Comparison of ENCODE assay signal across 24 cellular contexts in the genomic region with DNA sequence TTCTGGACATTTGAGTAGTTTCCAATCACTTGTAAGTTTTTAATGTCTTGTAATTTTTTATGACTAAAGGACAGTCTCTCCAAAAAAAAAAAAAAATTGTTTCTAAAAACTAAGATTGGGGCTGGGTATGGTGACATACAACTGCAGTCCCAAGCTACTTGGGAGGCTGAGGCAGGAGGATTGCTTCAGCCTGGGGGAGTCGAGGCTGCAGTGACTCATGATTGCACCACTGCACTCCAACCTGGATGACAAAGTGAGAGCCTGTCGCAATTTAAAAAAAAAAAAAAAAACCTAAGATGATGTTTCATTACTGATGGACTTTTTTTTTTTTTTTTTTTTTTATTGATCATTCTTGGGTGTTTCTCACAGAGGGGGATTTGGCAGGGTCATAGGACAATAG. TPM values are rescaled to one million over a fixed set of nuclear protein-coding genes. Genes with fewer than 3 reads are reported as not detected.
"Had no signal": no experiment of that assay in that cellular context is flagged by ENCODE, and none has a peak within 500 bp of the region (broad histone marks: within the 10 kb centered on the region; RNA-seq: fewer than 3 reads in every experiment).

No MANE protein-coding gene starts in this region.

- H3K27me3 ChIP-seq: cardiac muscle cell, foreskin keratinocyte, left lung, stomach, suprapubic skin, tibial nerve had no signal

- H3K9me3 ChIP-seq: left lung, stomach, suprapubic skin, tibial nerve had no signal

- DNase-seq: activated B cell treated with CpG ODN at 0.5 μM for 24 hours; activated CD4-positive, alpha-beta T cell treated with anti-CD3 and anti-CD28 coated beads for 36 hours; activated CD4-positive, alpha-beta T cell treated with anti-CD3 and anti-CD28 coated beads, Interleukin-2, amount 50 U/mL, for 4 hours; activated CD8-positive, alpha-beta memory T cell treated with anti-CD3 and anti-CD28 coated beads, Interleukin-2, amount 50 U/mL, for 48 hours; activated naive CD4-positive, alpha-beta T cell treated with Interleukin-2 at 50 U/mL for 16 hours; activated naive CD8-positive, alpha-beta T cell treated with anti-CD3 and anti-CD28 coated beads for 36 hours; activated T-cell treated with anti-CD3 and anti-CD28 coated beads, Interleukin-2, amount 50 U/mL, for 48 hours; amygdala; cortex of kidney; endodermal cell; foreskin keratinocyte; left lung; naive thymus-derived CD4-positive, alpha-beta T cell; stimulated activated CD4-positive, alpha-beta T cell treated with anti-CD3 and anti-CD28 coated beads, Interleukin-1b, Interleukin-23, amount 100 ng/mL, for 48 hours; stomach; T-helper 9 cell had no signal

- H3K4me3 ChIP-seq: cardiac muscle cell, left lung, lung, skin epidermis, stomach, suprapubic skin, tibial nerve had no signal

- H3K36me3 ChIP-seq: cardiac muscle cell, left lung, stomach, suprapubic skin, tibial nerve had no signal

- ATAC-seq: activated CD4-positive, alpha-beta T cell treated with anti-CD3 and anti-CD28 coated beads for 36 hours; foreskin keratinocyte; left lung; naive thymus-derived CD4-positive, alpha-beta T cell; stimulated activated memory B cell treated with anti-CD40 and anti-IgM and Interleukin-4, amounts not matched to agents 10 μg/mL and 1 μg/mL and 100 μg/mL, for 72 hours had no signal

- H3K4me1 ChIP-seq: foreskin keratinocyte, left lung, suprapubic skin had no signal

- H3K27ac ChIP-seq: cardiac muscle cell, epithelial cell of prostate, foreskin keratinocyte, left lung, skin epidermis, stomach, suprapubic skin, tibial nerve had no signal

RNA-seq across cellular contexts. Expression of a gene that starts 34.4 kb away (rescaled TPM):
- total RNA-seq: activated B cell treated with CpG ODN at 0.5 μM for 24 hours; activated CD4-positive, alpha-beta T cell treated with anti-CD3 and anti-CD28 coated beads for 36 hours; activated naive CD8-positive, alpha-beta T cell treated with anti-CD3 and anti-CD28 coated beads for 36 hours; foreskin keratinocyte; naive thymus-derived CD4-positive, alpha-beta T cell; T-helper 1 cell treated with Interleukin-12 subunit alpha and Interleukin-12 subunit beta and Interleukin-4 antibody, amounts not matched to agents 30 ng/mL and 1 ng/mL, for 36 hours had no signal
- polyA plus RNA-seq: naive thymus-derived CD4-positive, alpha-beta T cell had no signal
